Comparison of ENCODE assay signal across 28 cellular contexts in the genomic region with DNA sequence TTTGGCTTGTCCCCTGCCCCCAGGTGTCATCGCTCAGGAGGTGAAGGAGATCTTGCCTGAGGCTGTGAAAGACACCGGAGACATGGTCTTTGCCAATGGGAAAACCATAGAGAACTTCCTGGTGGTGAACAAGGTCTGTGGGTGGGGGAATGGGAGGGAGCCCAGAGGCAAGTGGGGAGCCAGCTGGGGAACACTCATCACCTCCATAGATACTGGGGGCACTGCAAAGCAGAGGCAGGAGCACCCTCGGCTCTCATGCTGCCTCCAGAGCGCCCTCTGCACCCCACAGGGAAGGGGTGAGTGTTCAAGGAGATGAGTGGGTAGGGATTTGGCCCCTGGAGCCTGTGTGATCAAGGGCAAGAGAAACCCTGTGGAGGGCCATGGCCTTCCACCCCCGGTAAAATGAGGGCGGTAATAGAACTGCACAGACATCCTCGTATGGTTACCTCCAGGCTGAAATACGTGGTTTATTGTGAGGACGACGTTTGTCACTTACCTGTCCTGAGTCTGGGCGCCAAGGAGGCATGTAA. TPM values are rescaled to one million over a fixed set of nuclear protein-coding genes. Genes with fewer than 3 reads are reported as not detected.
DNase-seq lines count a peak whose midpoint lies in the region; ATAC-seq and TF ChIP-seq lines count a peak whose summit lies in the region.
"Had no signal": no experiment of that assay in that cellular context is flagged by ENCODE, and none has a peak within 500 bp of the region (broad histone marks: within the 10 kb centered on the region; RNA-seq: fewer than 3 reads in every experiment).

No MANE protein-coding gene starts in this region.

- no peak overlapping the region for H3K27ac Mint-ChIP-seq in activated CD4-positive, alpha-beta memory T cell treated with anti-CD3 and anti-CD28 coated beads for 36 hours
- no peak overlapping the region for H3K27ac Mint-ChIP-seq in activated CD4-positive, alpha-beta memory T cell treated with anti-CD3 and anti-CD28 coated beads, Interleukin-2, amount 10 ng/mL, durations not matched to agents 7 days and 5 days
- H3K27ac Mint-ChIP-seq in CD8-positive, alpha-beta T cell: no peak overlapping the region
- no peak overlapping the region for H3K27ac Mint-ChIP-seq in activated T-helper 17 cell treated with anti-CD3 and anti-CD28 coated beads, Interleukin-2, amount 50 U/mL, for 72 hours
- H3K27ac Mint-ChIP-seq in naive thymus-derived CD4-positive, alpha-beta T cell: peak overlapping the region in 1 of 9 donors; percentile 55
- H3K27ac Mint-ChIP-seq: activated CD4-positive, alpha-beta T cell treated with anti-CD3 and anti-CD28 coated beads for 36 hours; nephron; T-helper 2 cell treated with Interferon-gamma antibody and Interleukin-4, amounts not matched to agents 5 μg/mL and 100 μg/mL, for 36 hours had no signal

- H3K4me3 ChIP-seq in CD8-positive, alpha-beta T cell (ENCODE audit: low read depth, low read length): no peak overlapping the region
- H3K4me3 ChIP-seq in naive thymus-derived CD4-positive, alpha-beta T cell (ENCODE audit: low read length): no peak overlapping the region
- H3K4me3 ChIP-seq: A549, HAP-1, MG63, SK-N-MC had no signal

- intact Hi-C loops in activated CD4-positive, alpha-beta memory T cell treated with anti-CD3 and anti-CD28 coated beads for 36 hours (cut with micrococcal nuclease): no loop called here
- intact Hi-C loops in CD8-positive, alpha-beta T cell (cut with DNase I, micrococcal nuclease): no loop called here
- intact Hi-C loops in naive thymus-derived CD4-positive, alpha-beta T cell (cut with micrococcal nuclease): no loop called here

- H3K27me3 Mint-ChIP-seq in activated CD4-positive, alpha-beta memory T cell treated with anti-CD3 and anti-CD28 coated beads for 36 hours: peaks cover 2% of the 10 kb centered on the region
- peaks cover 4% of the 10 kb centered on the region for H3K27me3 Mint-ChIP-seq in activated CD4-positive, alpha-beta memory T cell treated with anti-CD3 and anti-CD28 coated beads, Interleukin-2, amount 10 ng/mL, durations not matched to agents 7 days and 5 days
- peaks cover 2% of the 10 kb centered on the region for H3K27me3 Mint-ChIP-seq in CD8-positive, alpha-beta T cell (ENCODE audit: low read depth)
- no peaks in the 10 kb centered on the region for H3K27me3 Mint-ChIP-seq in activated T-helper 17 cell treated with anti-CD3 and anti-CD28 coated beads, Interleukin-2, amount 50 U/mL, for 72 hours
- peaks cover 0 to 6% (median 0%) of the 10 kb centered on the region in 5 donors for H3K27me3 Mint-ChIP-seq in naive thymus-derived CD4-positive, alpha-beta T cell

- H3K4me3 Mint-ChIP-seq in activated CD4-positive, alpha-beta memory T cell treated with anti-CD3 and anti-CD28 coated beads for 36 hours: peak overlapping the region; percentile 5
- no peak overlapping the region for H3K4me3 Mint-ChIP-seq in activated CD4-positive, alpha-beta memory T cell treated with anti-CD3 and anti-CD28 coated beads, Interleukin-2, amount 10 ng/mL, durations not matched to agents 7 days and 5 days
- H3K4me3 Mint-ChIP-seq in CD8-positive, alpha-beta T cell: peak overlapping the region; percentile 61
- peak overlapping the region; percentile 52 for H3K4me3 Mint-ChIP-seq in activated T-helper 17 cell treated with anti-CD3 and anti-CD28 coated beads, Interleukin-2, amount 50 U/mL, for 72 hours
- H3K4me3 Mint-ChIP-seq in naive thymus-derived CD4-positive, alpha-beta T cell: peak overlapping the region in 7 of 10 donors; percentile 63 to 77 (median 70)
- H3K4me3 Mint-ChIP-seq: activated CD4-positive, alpha-beta T cell treated with anti-CD3 and anti-CD28 coated beads for 36 hours; nephron had no signal

- CTCF ChIA-PET in activated CD4-positive, alpha-beta memory T cell treated with anti-CD3 and anti-CD28 coated beads for 36 hours (lab: Charles Lee): interaction anchor here (1.1 to 1.9 kb wide), 2 partner anchors 9 to 29 kb away, joined by 3 to 8 read pairs; no protein-coding TSS in a partner anchor
- CTCF ChIA-PET in activated CD4-positive, alpha-beta memory T cell treated with anti-CD3 and anti-CD28 coated beads, Interleukin-2, amount 10 ng/mL, durations not matched to agents 7 days and 5 days (lab: Charles Lee): interaction anchor here (1.3 to 1.4 kb wide), 3 partner anchors 12 to 31 kb away, joined by 3 to 4 read pairs (median 4); no protein-coding TSS in a partner anchor
- CTCF ChIA-PET in CD8-positive, alpha-beta T cell (lab: Charles Lee): interaction anchor here (1.4 kb wide), 1 partner anchor 31 kb away, joined by 4 read pairs; no protein-coding TSS in a partner anchor
- CTCF ChIA-PET in naive thymus-derived CD4-positive, alpha-beta T cell (lab: Charles Lee): interaction anchor here (0.6 kb wide), 1 partner anchor 28 kb away, joined by 3 read pairs; no protein-coding TSS in a partner anchor

- no peaks in the 10 kb centered on the region for H3K36me3 ChIP-seq in CD8-positive, alpha-beta T cell (ENCODE audit: insufficient read depth, low read length)
- H3K36me3 ChIP-seq in naive thymus-derived CD4-positive, alpha-beta T cell (ENCODE audit: control insufficient read depth in 2 of 3, insufficient read depth in 3 of 3, low read length in 3 of 3): peaks cover 0 to under 1% (median 0%) of the 10 kb centered on the region in 3 experiments
- H3K36me3 ChIP-seq: HAP-1, left lung, MG63, transverse colon had no signal

- H3K9me3 Mint-ChIP-seq in activated CD4-positive, alpha-beta memory T cell treated with anti-CD3 and anti-CD28 coated beads for 36 hours: no peaks in the 10 kb centered on the region
- H3K9me3 Mint-ChIP-seq in activated CD4-positive, alpha-beta memory T cell treated with anti-CD3 and anti-CD28 coated beads, Interleukin-2, amount 10 ng/mL, durations not matched to agents 7 days and 5 days: no peaks in the 10 kb centered on the region
- H3K9me3 Mint-ChIP-seq in CD8-positive, alpha-beta T cell: no peaks in the 10 kb centered on the region
- no peaks in the 10 kb centered on the region for H3K9me3 Mint-ChIP-seq in activated T-helper 17 cell treated with anti-CD3 and anti-CD28 coated beads, Interleukin-2, amount 50 U/mL, for 72 hours
- H3K9me3 Mint-ChIP-seq in naive thymus-derived CD4-positive, alpha-beta T cell: no peaks in the 10 kb centered on the region
- H3K9me3 Mint-ChIP-seq: nephron; stimulated activated naive CD8-positive, alpha-beta T cell treated with anti-CD3 and anti-CD28 coated beads, Interleukin-15, amount 100 ng/mL, for 72 hours; T-helper 2 cell treated with Interferon-gamma antibody and Interleukin-4, amounts not matched to agents 5 μg/mL and 100 μg/mL, for 36 hours had no signal

- TF ChIP-seq CTCF in CD8-positive, alpha-beta T cell (IDR thresholded peaks at IDR 0.05): no peak

- DNase-seq in activated CD4-positive, alpha-beta memory T cell treated with anti-CD3 and anti-CD28 coated beads for 36 hours: no peak
- no peak for DNase-seq in activated CD4-positive, alpha-beta memory T cell treated with anti-CD3 and anti-CD28 coated beads, Interleukin-2, amount 10 ng/mL, durations not matched to agents 7 days and 5 days
- DNase-seq in CD8-positive, alpha-beta T cell: no peak
- DNase-seq in naive thymus-derived CD4-positive, alpha-beta T cell: no peak
- DNase-seq in SK-N-DZ (ENCODE audit: low spot score) (no peak), SKM-1 (lab: John Stamatoyannopoulos, UW; ENCODE audit: unreplicated experiment) (no peak)
- DNase-seq: activated CD4-positive, alpha-beta T cell treated with anti-CD3 and anti-CD28 coated beads for 36 hours; cerebellar nuclear complex; COR-L47; hypothalamus; KG1; MG63; NCI-H1105 treated with DMSO at 0.1 percent for 48 hours; NCI-H2081 treated with DMSO at 0.1 percent for 48 hours; NCI-H226; NCI-H69; RPMI8226; stimulated activated naive CD8-positive, alpha-beta T cell treated with anti-CD3 and anti-CD28 coated beads, Interleukin-15, amount 100 ng/mL, for 72 hours; transverse colon had no signal

- no peaks in the 10 kb centered on the region for H3K27me3 ChIP-seq in CD8-positive, alpha-beta T cell (ENCODE audit: insufficient read depth, low read length)
- no peaks in the 10 kb centered on the region for H3K27me3 ChIP-seq in naive thymus-derived CD4-positive, alpha-beta T cell (ENCODE audit: control insufficient read depth in 2 of 2, insufficient read depth in 2 of 2, low read length in 2 of 2)
- H3K27me3 ChIP-seq: MG63, transverse colon had no signal

- peaks cover 5% of the 10 kb centered on the region for H3K4me1 Mint-ChIP-seq in activated CD4-positive, alpha-beta memory T cell treated with anti-CD3 and anti-CD28 coated beads for 36 hours (ENCODE audit: low read depth)
- H3K4me1 Mint-ChIP-seq in activated CD4-positive, alpha-beta memory T cell treated with anti-CD3 and anti-CD28 coated beads, Interleukin-2, amount 10 ng/mL, durations not matched to agents 7 days and 5 days: peaks cover 20% of the 10 kb centered on the region
- H3K4me1 Mint-ChIP-seq in CD8-positive, alpha-beta T cell (ENCODE audit: low read depth): peaks cover 12% of the 10 kb centered on the region
- no peaks in the 10 kb centered on the region for H3K4me1 Mint-ChIP-seq in activated T-helper 17 cell treated with anti-CD3 and anti-CD28 coated beads, Interleukin-2, amount 50 U/mL, for 72 hours
- H3K4me1 Mint-ChIP-seq in naive thymus-derived CD4-positive, alpha-beta T cell: peaks cover 4 to 20% (median 10%) of the 10 kb centered on the region in 7 donors

- POLR2A ChIA-PET in activated CD4-positive, alpha-beta memory T cell treated with anti-CD3 and anti-CD28 coated beads for 36 hours (lab: Charles Lee): no interaction called here
- POLR2A ChIA-PET in activated CD4-positive, alpha-beta memory T cell treated with anti-CD3 and anti-CD28 coated beads, Interleukin-2, amount 10 ng/mL, durations not matched to agents 7 days and 5 days (lab: Charles Lee): interaction anchor here (7.1 kb wide), 1 partner anchor 14 kb away, joined by 52 read pairs; a partner anchor contains a TSS
- POLR2A ChIA-PET in CD8-positive, alpha-beta T cell (lab: Charles Lee): interaction anchor here (1.9 kb wide), 1 partner anchor 11 kb away, joined by 6 read pairs; no protein-coding TSS in a partner anchor
- POLR2A ChIA-PET in naive thymus-derived CD4-positive, alpha-beta T cell (lab: Charles Lee): no interaction called here

- ATAC-seq in CD8-positive, alpha-beta T cell: no peak
- ATAC-seq in activated T-helper 17 cell treated with anti-CD3 and anti-CD28 coated beads, Interleukin-2, amount 50 U/mL, for 72 hours (replicated peaks): no peak
- no peak for ATAC-seq in naive thymus-derived CD4-positive, alpha-beta T cell
- no peak for ATAC-seq in GM21367 (IDR thresholded peaks at IDR 0.05; ENCODE audit: unreplicated experiment)
- ATAC-seq: A549, left lung had no signal

- no peaks in the 10 kb centered on the region for H3K36me3 Mint-ChIP-seq in activated CD4-positive, alpha-beta memory T cell treated with anti-CD3 and anti-CD28 coated beads for 36 hours
- H3K36me3 Mint-ChIP-seq in activated CD4-positive, alpha-beta memory T cell treated with anti-CD3 and anti-CD28 coated beads, Interleukin-2, amount 10 ng/mL, durations not matched to agents 7 days and 5 days (ENCODE audit: low read depth): no peaks in the 10 kb centered on the region
- H3K36me3 Mint-ChIP-seq in CD8-positive, alpha-beta T cell: peaks cover 7% of the 10 kb centered on the region
- no peaks in the 10 kb centered on the region for H3K36me3 Mint-ChIP-seq in activated T-helper 17 cell treated with anti-CD3 and anti-CD28 coated beads, Interleukin-2, amount 50 U/mL, for 72 hours (ENCODE audit: low read depth)
- no peaks in the 10 kb centered on the region for H3K36me3 Mint-ChIP-seq in naive thymus-derived CD4-positive, alpha-beta T cell

- H3K27ac ChIP-seq in CD8-positive, alpha-beta T cell (ENCODE audit: low read depth, low read length): no peak overlapping the region
- no peak overlapping the region for H3K27ac ChIP-seq in naive thymus-derived CD4-positive, alpha-beta T cell (ENCODE audit: low read depth, low read length)
- H3K27ac ChIP-seq: A549, left lung, SK-N-MC, skin epidermis, transverse colon had no signal

- H3K9me3 ChIP-seq in CD8-positive, alpha-beta T cell (ENCODE audit: low read length): no peaks in the 10 kb centered on the region
- no peaks in the 10 kb centered on the region for H3K9me3 ChIP-seq in naive thymus-derived CD4-positive, alpha-beta T cell (ENCODE audit: control insufficient read depth in 2 of 3, low read length in 3 of 3)
- H3K9me3 ChIP-seq: A549, HAP-1, left lung, MG63, transverse colon had no signal

- peaks cover 16% of the 10 kb centered on the region for H3K4me1 ChIP-seq in CD8-positive, alpha-beta T cell (ENCODE audit: insufficient read depth, low read length)
- peaks cover 4% of the 10 kb centered on the region in 2 donors for H3K4me1 ChIP-seq in naive thymus-derived CD4-positive, alpha-beta T cell (ENCODE audit: control insufficient read depth in 2 of 2, insufficient read depth in 2 of 2, low read length in 2 of 2)
- H3K4me1 ChIP-seq: HAP-1 had no signal

RNA-seq across cellular contexts. Expression of a gene that starts 14.0 kb away (rescaled TPM):
- 100 to 1,000 TPM; 191 to 192 TPM for total RNA-seq in activated CD4-positive, alpha-beta memory T cell treated with anti-CD3 and anti-CD28 coated beads for 36 hours
- total RNA-seq in activated CD4-positive, alpha-beta memory T cell treated with anti-CD3 and anti-CD28 coated beads, Interleukin-2, amount 10 ng/mL, durations not matched to agents 7 days and 5 days: 100 to 1,000 TPM; 192 to 196 TPM
- 10 to 100 TPM; 48.1 to 53.9 TPM for total RNA-seq in CD8-positive, alpha-beta T cell
- total RNA-seq in activated T-helper 17 cell treated with anti-CD3 and anti-CD28 coated beads, Interleukin-2, amount 50 U/mL, for 72 hours: 100 to 1,000 TPM; 135 to 156 TPM
- 100 to 1,000 TPM in 1 of 5 experiments, 10 to 100 TPM in 4; 58.4 to 182 (median 83.3) TPM for total RNA-seq in naive thymus-derived CD4-positive, alpha-beta T cell
- polyA plus RNA-seq in naive thymus-derived CD4-positive, alpha-beta T cell: 100 to 1,000 TPM; 149 to 229 TPM
- 147 and 242 TPM in 2 replicates for polyA plus RNA-seq in SK-N-DZ (2014; cell fraction: cytosol; rRNA removed)
- 86.1 and 95.3 TPM in 2 replicates for polyA plus RNA-seq in SK-N-DZ (2014; cell fraction: nucleus; rRNA removed)

RNA-seq across cellular contexts. Expression of a gene that starts 14.3 kb away (rescaled TPM):
- 100 to 1,000 TPM; 108 to 111 TPM for total RNA-seq in activated CD4-positive, alpha-beta memory T cell treated with anti-CD3 and anti-CD28 coated beads for 36 hours
- total RNA-seq in activated CD4-positive, alpha-beta memory T cell treated with anti-CD3 and anti-CD28 coated beads, Interleukin-2, amount 10 ng/mL, durations not matched to agents 7 days and 5 days: 100 to 1,000 TPM; 104 to 105 TPM
- total RNA-seq in CD8-positive, alpha-beta T cell: 10 to 100 TPM; 12.9 to 15.2 TPM
- total RNA-seq in activated T-helper 17 cell treated with anti-CD3 and anti-CD28 coated beads, Interleukin-2, amount 50 U/mL, for 72 hours: 100 to 1,000 TPM in 1 of 2 donors, 10 to 100 TPM in 1; 72.6 to 133 TPM
- total RNA-seq in naive thymus-derived CD4-positive, alpha-beta T cell: 100 to 1,000 TPM in 1 of 5 experiments, 10 to 100 TPM in 1, 1 to 10 TPM in 3; 7.6 to 101 (median 7.9) TPM
- 10 to 100 TPM; 10.3 to 17.7 TPM for polyA plus RNA-seq in naive thymus-derived CD4-positive, alpha-beta T cell
- polyA plus RNA-seq in SK-N-DZ (2014; cell fraction: cytosol; rRNA removed): 184 and 207 TPM in 2 replicates
- 56.1 and 83.9 TPM in 2 replicates for polyA plus RNA-seq in SK-N-DZ (2014; cell fraction: nucleus; rRNA removed)

RNA-seq across cellular contexts. Expression of a gene that starts 26.0 kb away (rescaled TPM):
- 1 to 10 TPM; 1.2 to 1.4 TPM for total RNA-seq in activated CD4-positive, alpha-beta memory T cell treated with anti-CD3 and anti-CD28 coated beads for 36 hours
- 1 to 10 TPM; 4.6 to 4.9 TPM for total RNA-seq in activated CD4-positive, alpha-beta memory T cell treated with anti-CD3 and anti-CD28 coated beads, Interleukin-2, amount 10 ng/mL, durations not matched to agents 7 days and 5 days
- under 1 TPM; 0.62 to 0.67 TPM for total RNA-seq in CD8-positive, alpha-beta T cell
- 1 to 10 TPM; 1.2 to 5.9 TPM for total RNA-seq in activated T-helper 17 cell treated with anti-CD3 and anti-CD28 coated beads, Interleukin-2, amount 50 U/mL, for 72 hours
- total RNA-seq in naive thymus-derived CD4-positive, alpha-beta T cell: 1 to 10 TPM in 1 of 5 experiments, under 1 TPM in 4; 0.19 to 1.5 (median 0.29) TPM
- under 1 TPM in 1 of 2 donors, not detected in 1; 0.44 TPM for polyA plus RNA-seq in naive thymus-derived CD4-positive, alpha-beta T cell
- 15.1 and 15.2 TPM in 2 replicates for polyA plus RNA-seq in SK-N-DZ (2014; cell fraction: cytosol; rRNA removed)
- polyA plus RNA-seq in SK-N-DZ (2014; cell fraction: nucleus; rRNA removed): 68.5 and 88.2 TPM in 2 replicates

RNA-seq across cellular contexts. Expression of a gene that starts 38.4 kb away (rescaled TPM):
- 10 to 100 TPM; 24.9 to 26.5 TPM for total RNA-seq in activated CD4-positive, alpha-beta memory T cell treated with anti-CD3 and anti-CD28 coated beads for 36 hours
- total RNA-seq in activated CD4-positive, alpha-beta memory T cell treated with anti-CD3 and anti-CD28 coated beads, Interleukin-2, amount 10 ng/mL, durations not matched to agents 7 days and 5 days: 10 to 100 TPM; 63.6 to 68.2 TPM
- 1 to 10 TPM; 3.1 TPM for total RNA-seq in CD8-positive, alpha-beta T cell
- total RNA-seq in activated T-helper 17 cell treated with anti-CD3 and anti-CD28 coated beads, Interleukin-2, amount 50 U/mL, for 72 hours: 10 to 100 TPM in 1 of 2 donors, 1 to 10 TPM in 1; 5.6 to 22.9 TPM
- 10 to 100 TPM in 2 of 5 experiments, 1 to 10 TPM in 1, under 1 TPM in 2; 0.62 to 52.1 (median 2.3) TPM for total RNA-seq in naive thymus-derived CD4-positive, alpha-beta T cell
- polyA plus RNA-seq in naive thymus-derived CD4-positive, alpha-beta T cell: 1 to 10 TPM in 1 of 2 donors, not detected in 1; 2.9 TPM
- 182 and 212 TPM in 2 replicates for polyA plus RNA-seq in SK-N-DZ (2014; cell fraction: cytosol; rRNA removed)
- polyA plus RNA-seq in SK-N-DZ (2014; cell fraction: nucleus; rRNA removed): 118 and 119 TPM in 2 replicates

RNA-seq across cellular contexts. Expression of a gene that starts 49.7 kb away (rescaled TPM):
- 10 to 100 TPM; 58.2 to 60.8 TPM for total RNA-seq in activated CD4-positive, alpha-beta memory T cell treated with anti-CD3 and anti-CD28 coated beads for 36 hours
- total RNA-seq in activated CD4-positive, alpha-beta memory T cell treated with anti-CD3 and anti-CD28 coated beads, Interleukin-2, amount 10 ng/mL, durations not matched to agents 7 days and 5 days: 100 to 1,000 TPM; 251 to 253 TPM
- total RNA-seq in CD8-positive, alpha-beta T cell: under 1 TPM; 0.31 to 0.52 TPM
- total RNA-seq in activated T-helper 17 cell treated with anti-CD3 and anti-CD28 coated beads, Interleukin-2, amount 50 U/mL, for 72 hours: 10 to 100 TPM in 1 of 2 donors, 1 to 10 TPM in 1; 9.4 to 58.3 TPM
- 100 to 1,000 TPM in 1 of 5 experiments, 10 to 100 TPM in 1, 1 to 10 TPM in 1, under 1 TPM in 2; 0.19 to 192 (median 2.1) TPM for total RNA-seq in naive thymus-derived CD4-positive, alpha-beta T cell
- 10 to 100 TPM in 1 of 2 donors, under 1 TPM in 1; 0.32 to 14.2 TPM for polyA plus RNA-seq in naive thymus-derived CD4-positive, alpha-beta T cell
- polyA plus RNA-seq in SK-N-DZ (2014; cell fraction: cytosol; rRNA removed): 238 and 253 TPM in 2 replicates
- 137 and 153 TPM in 2 replicates for polyA plus RNA-seq in SK-N-DZ (2014; cell fraction: nucleus; rRNA removed)

Comparison
In these comparisons a context has a peak if more than half of its experiments do, and no peak if none do; other contexts are left out.
1. POLR2A ChIA-PET loops: an anchor here in activated CD4-positive, alpha-beta memory T cell treated with anti-CD3 and anti-CD28 coated beads, Interleukin-2, amount 10 ng/mL, durations not matched to agents 7 days and 5 days (7.1 kb wide) and CD8-positive, alpha-beta T cell (1.9 kb wide); none called in activated CD4-positive, alpha-beta memory T cell treated with anti-CD3 and anti-CD28 coated beads for 36 hours and naive thymus-derived CD4-positive, alpha-beta T cell.